1 cellular context compared by ENCODE assay signal in the genomic region with DNA sequence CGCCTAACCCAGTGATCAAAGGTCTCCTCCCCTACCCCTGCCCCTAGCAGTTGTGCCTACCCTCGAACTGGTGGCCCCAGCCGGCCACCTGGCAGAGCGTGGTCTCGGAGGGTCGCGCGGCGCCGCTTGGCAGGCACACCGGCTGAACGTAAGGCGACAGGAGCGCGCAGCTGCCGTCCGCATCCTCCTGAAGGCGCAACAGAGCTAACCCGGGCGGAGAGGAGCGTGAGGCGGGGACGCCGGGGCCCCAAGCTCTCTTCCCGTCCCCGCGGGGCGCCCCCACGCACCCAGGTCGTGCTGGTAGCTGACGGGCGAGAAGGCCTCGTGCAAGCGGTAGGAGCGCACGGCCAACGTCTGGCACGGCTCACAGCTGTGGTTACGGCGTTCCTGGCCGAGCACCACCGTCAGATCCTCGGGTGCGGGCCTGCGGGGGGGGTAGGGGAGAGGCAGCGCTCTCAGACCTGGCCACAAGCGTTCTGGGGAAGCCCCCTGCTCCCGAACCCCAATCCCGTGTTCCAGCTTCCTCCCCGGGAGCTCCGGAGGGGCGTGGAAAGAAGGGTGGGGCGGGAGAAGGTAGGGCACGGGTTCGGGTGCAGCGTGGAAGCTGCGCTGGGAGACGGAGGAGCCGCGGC.
TF ChIP-seq lines count a peak whose summit lies in the region.

No MANE protein-coding gene starts in this region.

TF ChIP-seq in H1, 55 proteins besides CTCF, POLR2A, EP300 and RAD21:
- peak; percentile 23 for TF ChIP-seq KDM4A (IDR thresholded peaks at IDR 0.05; ENCODE audit: low read depth, low read length, severe bottlenecking)
- TF ChIP-seq, protein P1, sequence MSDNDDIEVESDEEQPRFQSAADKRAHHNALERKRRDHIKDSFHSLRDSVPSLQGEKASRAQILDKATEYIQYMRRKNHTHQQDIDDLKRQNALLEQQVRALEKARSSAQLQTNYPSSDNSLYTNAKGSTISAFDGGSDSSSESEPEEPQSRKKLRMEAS (IDR thresholded peaks at IDR 0.05): peak; percentile 63
- no peak for TF ChIP-seq TAF7 (optimal IDR thresholded peaks at IDR 0.05; ENCODE audit: borderline replicate concordance, low read depth, low read length)
- TF ChIP-seq CBX5 (IDR thresholded peaks at IDR 0.05; ENCODE audit: low read depth, low read length): no peak
- peak; percentile 55 for TF ChIP-seq EZH2 (IDR thresholded peaks at IDR 0.05; ENCODE audit: low read depth, low read length, severe bottlenecking)
- no peak for TF ChIP-seq BCL11A (IDR thresholded peaks at IDR 0.05; ENCODE audit: low read depth in 2 of 2, low read length in 2 of 2)
- TF ChIP-seq HDAC6 (IDR thresholded peaks at IDR 0.05; ENCODE audit: low read depth, low read length): no peak
- TF ChIP-seq, protein P2, sequence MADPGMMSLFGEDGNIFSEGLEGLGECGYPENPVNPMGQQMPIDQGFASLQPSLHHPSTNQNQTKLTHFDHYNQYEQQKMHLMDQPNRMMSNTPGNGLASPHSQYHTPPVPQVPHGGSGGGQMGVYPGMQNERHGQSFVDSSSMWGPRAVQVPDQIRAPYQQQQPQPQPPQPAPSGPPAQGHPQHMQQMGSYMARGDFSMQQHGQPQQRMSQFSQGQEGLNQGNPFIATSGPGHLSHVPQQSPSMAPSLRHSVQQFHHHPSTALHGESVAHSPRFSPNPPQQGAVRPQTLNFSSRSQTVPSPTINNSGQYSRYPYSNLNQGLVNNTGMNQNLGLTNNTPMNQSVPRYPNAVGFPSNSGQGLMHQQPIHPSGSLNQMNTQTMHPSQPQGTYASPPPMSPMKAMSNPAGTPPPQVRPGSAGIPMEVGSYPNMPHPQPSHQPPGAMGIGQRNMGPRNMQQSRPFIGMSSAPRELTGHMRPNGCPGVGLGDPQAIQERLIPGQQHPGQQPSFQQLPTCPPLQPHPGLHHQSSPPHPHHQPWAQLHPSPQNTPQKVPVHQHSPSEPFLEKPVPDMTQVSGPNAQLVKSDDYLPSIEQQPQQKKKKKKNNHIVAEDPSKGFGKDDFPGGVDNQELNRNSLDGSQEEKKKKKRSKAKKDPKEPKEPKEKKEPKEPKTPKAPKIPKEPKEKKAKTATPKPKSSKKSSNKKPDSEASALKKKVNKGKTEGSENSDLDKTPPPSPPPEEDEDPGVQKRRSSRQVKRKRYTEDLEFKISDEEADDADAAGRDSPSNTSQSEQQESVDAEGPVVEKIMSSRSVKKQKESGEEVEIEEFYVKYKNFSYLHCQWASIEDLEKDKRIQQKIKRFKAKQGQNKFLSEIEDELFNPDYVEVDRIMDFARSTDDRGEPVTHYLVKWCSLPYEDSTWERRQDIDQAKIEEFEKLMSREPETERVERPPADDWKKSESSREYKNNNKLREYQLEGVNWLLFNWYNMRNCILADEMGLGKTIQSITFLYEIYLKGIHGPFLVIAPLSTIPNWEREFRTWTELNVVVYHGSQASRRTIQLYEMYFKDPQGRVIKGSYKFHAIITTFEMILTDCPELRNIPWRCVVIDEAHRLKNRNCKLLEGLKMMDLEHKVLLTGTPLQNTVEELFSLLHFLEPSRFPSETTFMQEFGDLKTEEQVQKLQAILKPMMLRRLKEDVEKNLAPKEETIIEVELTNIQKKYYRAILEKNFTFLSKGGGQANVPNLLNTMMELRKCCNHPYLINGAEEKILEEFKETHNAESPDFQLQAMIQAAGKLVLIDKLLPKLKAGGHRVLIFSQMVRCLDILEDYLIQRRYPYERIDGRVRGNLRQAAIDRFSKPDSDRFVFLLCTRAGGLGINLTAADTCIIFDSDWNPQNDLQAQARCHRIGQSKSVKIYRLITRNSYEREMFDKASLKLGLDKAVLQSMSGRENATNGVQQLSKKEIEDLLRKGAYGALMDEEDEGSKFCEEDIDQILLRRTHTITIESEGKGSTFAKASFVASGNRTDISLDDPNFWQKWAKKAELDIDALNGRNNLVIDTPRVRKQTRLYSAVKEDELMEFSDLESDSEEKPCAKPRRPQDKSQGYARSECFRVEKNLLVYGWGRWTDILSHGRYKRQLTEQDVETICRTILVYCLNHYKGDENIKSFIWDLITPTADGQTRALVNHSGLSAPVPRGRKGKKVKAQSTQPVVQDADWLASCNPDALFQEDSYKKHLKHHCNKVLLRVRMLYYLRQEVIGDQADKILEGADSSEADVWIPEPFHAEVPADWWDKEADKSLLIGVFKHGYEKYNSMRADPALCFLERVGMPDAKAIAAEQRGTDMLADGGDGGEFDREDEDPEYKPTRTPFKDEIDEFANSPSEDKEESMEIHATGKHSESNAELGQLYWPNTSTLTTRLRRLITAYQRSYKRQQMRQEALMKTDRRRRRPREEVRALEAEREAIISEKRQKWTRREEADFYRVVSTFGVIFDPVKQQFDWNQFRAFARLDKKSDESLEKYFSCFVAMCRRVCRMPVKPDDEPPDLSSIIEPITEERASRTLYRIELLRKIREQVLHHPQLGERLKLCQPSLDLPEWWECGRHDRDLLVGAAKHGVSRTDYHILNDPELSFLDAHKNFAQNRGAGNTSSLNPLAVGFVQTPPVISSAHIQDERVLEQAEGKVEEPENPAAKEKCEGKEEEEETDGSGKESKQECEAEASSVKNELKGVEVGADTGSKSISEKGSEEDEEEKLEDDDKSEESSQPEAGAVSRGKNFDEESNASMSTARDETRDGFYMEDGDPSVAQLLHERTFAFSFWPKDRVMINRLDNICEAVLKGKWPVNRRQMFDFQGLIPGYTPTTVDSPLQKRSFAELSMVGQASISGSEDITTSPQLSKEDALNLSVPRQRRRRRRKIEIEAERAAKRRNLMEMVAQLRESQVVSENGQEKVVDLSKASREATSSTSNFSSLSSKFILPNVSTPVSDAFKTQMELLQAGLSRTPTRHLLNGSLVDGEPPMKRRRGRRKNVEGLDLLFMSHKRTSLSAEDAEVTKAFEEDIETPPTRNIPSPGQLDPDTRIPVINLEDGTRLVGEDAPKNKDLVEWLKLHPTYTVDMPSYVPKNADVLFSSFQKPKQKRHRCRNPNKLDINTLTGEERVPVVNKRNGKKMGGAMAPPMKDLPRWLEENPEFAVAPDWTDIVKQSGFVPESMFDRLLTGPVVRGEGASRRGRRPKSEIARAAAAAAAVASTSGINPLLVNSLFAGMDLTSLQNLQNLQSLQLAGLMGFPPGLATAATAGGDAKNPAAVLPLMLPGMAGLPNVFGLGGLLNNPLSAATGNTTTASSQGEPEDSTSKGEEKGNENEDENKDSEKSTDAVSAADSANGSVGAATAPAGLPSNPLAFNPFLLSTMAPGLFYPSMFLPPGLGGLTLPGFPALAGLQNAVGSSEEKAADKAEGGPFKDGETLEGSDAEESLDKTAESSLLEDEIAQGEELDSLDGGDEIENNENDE (IDR thresholded peaks at IDR 0.05; ENCODE audit: insufficient replicate concordance, low read length): no peak
- TF ChIP-seq ASH2L (IDR thresholded peaks at IDR 0.05; ENCODE audit: low read length): no peak
- TF ChIP-seq, protein P3, sequence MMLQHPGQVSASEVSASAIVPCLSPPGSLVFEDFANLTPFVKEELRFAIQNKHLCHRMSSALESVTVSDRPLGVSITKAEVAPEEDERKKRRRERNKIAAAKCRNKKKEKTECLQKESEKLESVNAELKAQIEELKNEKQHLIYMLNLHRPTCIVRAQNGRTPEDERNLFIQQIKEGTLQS (IDR thresholded peaks at IDR 0.05; ENCODE audit: insufficient read depth, low read depth, low read length): no peak
- TF ChIP-seq FOSL1 (IDR thresholded peaks at IDR 0.05; ENCODE audit: insufficient read depth, low read depth, low read length): no peak
- TF ChIP-seq SUZ12 (IDR thresholded peaks at IDR 0.05; ENCODE audit: low read length): peak; percentile 32
- no peak for TF ChIP-seq PHF8 (conservative IDR thresholded peaks at IDR 0.05; ENCODE audit: low read depth, low read length)
- TF ChIP-seq NRF1 (IDR thresholded peaks at IDR 0.05; ENCODE audit: low read depth, low read length): no peak
- peak; percentile 32 for TF ChIP-seq RNF2 (IDR thresholded peaks at IDR 0.05; ENCODE audit: borderline replicate concordance, low read depth, low read length, missing control alignments, poor library complexity, severe bottlenecking)
- TF ChIP-seq RBBP5 (IDR thresholded peaks at IDR 0.05; ENCODE audit: borderline replicate concordance, low read depth, low read length): 0 out of 2 replicates have a peak, but pooled peaks have one; percentile 21
TF ChIP-seq in H1: peak in this region for 6.
